Comparison of ENCODE assay signal across 8 cellular contexts in genomic region chr5:149228610-149229297, GRCh38. TPM values are rescaled to one million over a fixed set of nuclear protein-coding genes. Genes with fewer than 3 reads are reported as not detected.
DNase-seq lines count a peak whose midpoint lies in the region; ATAC-seq and TF ChIP-seq lines count a peak whose summit lies in the region.

No MANE protein-coding gene starts in this region.

- no peak overlapping the region for H3K27ac Mint-ChIP-seq in effector memory CD8-positive, alpha-beta T cell

- ATAC-seq in HG02884 (IDR thresholded peaks at IDR 0.05; ENCODE audit: unreplicated experiment): no peak
- ATAC-seq in effector memory CD8-positive, alpha-beta T cell (replicated peaks): no peak

- H3K4me3 Mint-ChIP-seq in effector memory CD8-positive, alpha-beta T cell: no peak overlapping the region

- DNase-seq in AG09309 (ENCODE audit: low read depth) (peak; percentile 77), HuH-7 (ENCODE audit: low spot score) (peak; percentile 68), UCSD-AML1 (lab: John Stamatoyannopoulos, UW; ENCODE audit: unreplicated experiment) (peak; percentile 40), glomerular endothelial cell (ENCODE audit: extremely low read depth, low read depth, low spot score) (peak; percentile 96), putamen (ENCODE audit: low spot score) (peak; percentile 52), GM10266 (ENCODE audit: extremely low spot score) (no peak)
- no peak for DNase-seq in effector memory CD8-positive, alpha-beta T cell

- H3K36me3 Mint-ChIP-seq in effector memory CD8-positive, alpha-beta T cell (ENCODE audit: insufficient read depth): no peaks in the 10 kb centered on the region

- H3K27me3 Mint-ChIP-seq in effector memory CD8-positive, alpha-beta T cell: peaks cover 16 to 39% of the 10 kb centered on the region in 2 donors

- H3K4me1 Mint-ChIP-seq in effector memory CD8-positive, alpha-beta T cell (ENCODE audit: low read depth in 2 of 2): no peaks in the 10 kb centered on the region

- H3K9me3 Mint-ChIP-seq in effector memory CD8-positive, alpha-beta T cell: no peaks in the 10 kb centered on the region

- TF ChIP-seq CTCF in AG09309 (IDR thresholded peaks at IDR 0.05; ENCODE audit: control insufficient read depth, insufficient read depth, low read depth, low read length, missing control alignments) (peak; percentile 85), GM10266 (IDR thresholded peaks at IDR 0.05; ENCODE audit: control insufficient read depth, insufficient read depth, low read depth, missing control alignments) (no peak)

- H3K4me3 ChIP-seq in AG09309 (ENCODE audit: control insufficient read depth, low read depth, low read length): no peak overlapping the region

RNA-seq across cellular contexts. Expression of gene AFAP1L1, which starts 42.9 kb away (rescaled TPM):
- 156 and 274 TPM in 2 replicates for total RNA-seq in glomerular endothelial cell

Comparison
In these comparisons a context has a peak if more than half of its experiments do, and no peak if none do; other contexts are left out.
1. DNase-seq: peak in AG09309 (single experiment), HuH-7 (single experiment), UCSD-AML1 (single experiment), glomerular endothelial cell (single experiment) and putamen (single experiment); none in GM10266 (single experiment) and effector memory CD8-positive, alpha-beta T cell (0 of 3).